9 cellular contexts compared by ENCODE assay signal in genomic region chr1:156356262-156356874, GRCh38.
DNase-seq lines count a peak whose midpoint lies in the region; ATAC-seq and TF ChIP-seq lines count a peak whose summit lies in the region.
"Had no signal": no experiment of that assay in that cellular context is flagged by ENCODE, and none has a peak within 500 bp of the region (broad histone marks: within the 10 kb centered on the region; RNA-seq: fewer than 3 reads in every experiment).

No MANE protein-coding gene starts in this region.

- H3K4me3 ChIP-seq in SK-N-MC: peak overlapping the region; percentile 50
- H3K4me3 ChIP-seq: stomach had no signal

- peak overlapping the region; percentile 4 for H3K4me3 Mint-ChIP-seq in stimulated activated effector memory CD8-positive, alpha-beta T cell treated with anti-CD3 and anti-CD28 coated beads, Interleukin-12 subunit alpha, Interleukin-12 subunit beta, amount 100 ng/mL, for 72 hours
- H3K4me3 Mint-ChIP-seq: natural killer cell treated with Interleukin-12 subunit alpha and Interleukin-12 subunit beta and Interleukin-15 and Interleukin-18, amount 100 ng/mL, for 72 hours had no signal

- peak overlapping the region; percentile 29 for H3K27ac Mint-ChIP-seq in stimulated activated effector memory CD8-positive, alpha-beta T cell treated with anti-CD3 and anti-CD28 coated beads, Interleukin-12 subunit alpha, Interleukin-12 subunit beta, amount 100 ng/mL, for 72 hours
- H3K27ac Mint-ChIP-seq: natural killer cell treated with Interleukin-12 subunit alpha and Interleukin-12 subunit beta and Interleukin-15 and Interleukin-18, amount 100 ng/mL, for 72 hours had no signal

- H3K9me3 ChIP-seq in SK-N-MC (ENCODE audit: low read depth, low read length): no peaks in the 10 kb centered on the region
- H3K9me3 ChIP-seq: BE2C, stomach had no signal

- POLR2A ChIA-PET in HEK293T (lab: Yijun Ruan, JAX): no interaction called here

- CTCF ChIA-PET in HEK293T (lab: Yijun Ruan, JAX): interaction anchor here (0.8 to 1.5 kb wide), 2 partner anchors 8 to 81 kb away, joined by 3 read pairs; no protein-coding TSS in a partner anchor

- no peaks in the 10 kb centered on the region for H3K36me3 Mint-ChIP-seq in stimulated activated effector memory CD8-positive, alpha-beta T cell treated with anti-CD3 and anti-CD28 coated beads, Interleukin-12 subunit alpha, Interleukin-12 subunit beta, amount 100 ng/mL, for 72 hours
- H3K36me3 Mint-ChIP-seq: natural killer cell treated with Interleukin-12 subunit alpha and Interleukin-12 subunit beta and Interleukin-15 and Interleukin-18, amount 100 ng/mL, for 72 hours had no signal

- peaks cover 9% of the 10 kb centered on the region for H3K4me1 Mint-ChIP-seq in stimulated activated effector memory CD8-positive, alpha-beta T cell treated with anti-CD3 and anti-CD28 coated beads, Interleukin-12 subunit alpha, Interleukin-12 subunit beta, amount 100 ng/mL, for 72 hours

- ATAC-seq in stimulated activated effector memory CD8-positive, alpha-beta T cell treated with anti-CD3 and anti-CD28 coated beads, Interleukin-12 subunit alpha, Interleukin-12 subunit beta, amount 100 ng/mL, for 72 hours: peak; percentile 78

- DNase-seq in stimulated activated CD4-positive, alpha-beta T cell treated with anti-CD3 and anti-CD28 coated beads, Interleukin-15, amount 100 ng/mL, for 24 hours: peak; percentile 15
- DNase-seq in stimulated activated CD4-positive, alpha-beta T cell treated with anti-CD3 and anti-CD28 coated beads, Interleukin-2, amount 100 ng/mL, for 24 hours: no peak
- DNase-seq in SK-N-MC (ENCODE audit: low read depth, low spot score) (no peak), HEK293T (ENCODE audit: extremely low spot score) (no peak), Kasumi-1 (lab: John Stamatoyannopoulos, UW) (no peak)
- DNase-seq in stimulated activated effector memory CD8-positive, alpha-beta T cell treated with anti-CD3 and anti-CD28 coated beads, Interleukin-12 subunit alpha, Interleukin-12 subunit beta, amount 100 ng/mL, for 72 hours (ENCODE audit: low spot score in 2 of 2): no peak

- no peak overlapping the region for H3K27ac ChIP-seq in SK-N-MC
- H3K27ac ChIP-seq: stomach had no signal

- H3K9me3 Mint-ChIP-seq in stimulated activated effector memory CD8-positive, alpha-beta T cell treated with anti-CD3 and anti-CD28 coated beads, Interleukin-12 subunit alpha, Interleukin-12 subunit beta, amount 100 ng/mL, for 72 hours: no peaks in the 10 kb centered on the region
- H3K9me3 Mint-ChIP-seq: natural killer cell treated with Interleukin-12 subunit alpha and Interleukin-12 subunit beta and Interleukin-15 and Interleukin-18, amount 100 ng/mL, for 72 hours had no signal

- H3K9ac ChIP-seq in SK-N-MC (ENCODE audit: insufficient read length): no peak overlapping the region

- no peaks in the 10 kb centered on the region for H3K36me3 ChIP-seq in SK-N-MC (ENCODE audit: insufficient read depth, low read length)
- H3K36me3 ChIP-seq: BE2C, stomach had no signal

TF ChIP-seq in HEK293T, 16 proteins besides CTCF, POLR2A, EP300 and RAD21:
- no peak for TF ChIP-seq NFRKB (IDR thresholded peaks at IDR 0.05)
